ENCODE assay signal across 20 cellular contexts in genomic region chr2:204065571-204065970, GRCh38.
DNase-seq lines count a peak whose midpoint lies in the region; ATAC-seq, FAIRE-seq and TF ChIP-seq lines count a peak whose summit lies in the region.
"Had no signal": no experiment of that assay in that cellular context is flagged by ENCODE, and none has a peak within 500 bp of the region (broad histone marks: within the 10 kb centered on the region; RNA-seq: fewer than 3 reads in every experiment).

No MANE protein-coding gene starts in this region.

- H3K9ac ChIP-seq in astrocyte (ENCODE audit: low read length) (no peak overlapping the region), smooth muscle cell (ENCODE audit: low read depth) (no peak overlapping the region)

- H2AFZ ChIP-seq in astrocyte (ENCODE audit: low read depth, low read length) (no peak overlapping the region), smooth muscle cell (ENCODE audit: low read depth) (no peak overlapping the region)

- H3K27me3 Mint-ChIP-seq in astrocyte (ENCODE audit: low read depth, unreplicated experiment), result peaks cover 3% of the 10 kb centered on the region
- H3K27me3 Mint-ChIP-seq: CD4-positive, alpha-beta T cell had no signal

- H3K4me3 Mint-ChIP-seq in astrocyte (ENCODE audit: unreplicated experiment), result no peak overlapping the region
- H3K4me3 Mint-ChIP-seq: CD4-positive, alpha-beta T cell; IgD-negative memory B cell had no signal

- no peaks in the 10 kb centered on the region for H3F3A ChIP-seq in smooth muscle cell (ENCODE audit: low read depth)

- 46% methylated on average over 3 of the region's 3 CpGs for WGBS in smooth muscle cell (ENCODE audit: low lambda C conversion rate)

- no peak overlapping the region for H3K27ac Mint-ChIP-seq in astrocyte (ENCODE audit: unreplicated experiment)
- H3K27ac Mint-ChIP-seq: CD4-positive, alpha-beta T cell; IgD-negative memory B cell had no signal

- H3K27ac ChIP-seq in astrocyte (ENCODE audit: low read depth, low read length) (no peak overlapping the region), smooth muscle cell (ENCODE audit: low read depth) (no peak overlapping the region), tibial artery (no peak overlapping the region)

- TF ChIP-seq CTCF in astrocyte (IDR thresholded peaks at IDR 0.05; ENCODE audit: insufficient read depth, low read depth, low read length), result no peak
- no peak for TF ChIP-seq CTCF in smooth muscle cell (IDR thresholded peaks at IDR 0.05; ENCODE audit: borderline replicate concordance, insufficient read depth, poor library complexity, severe bottlenecking)
- no peak for TF ChIP-seq CTCF in tibial artery (IDR thresholded peaks at IDR 0.05)

- no peak overlapping the region for H3K4me3 ChIP-seq in astrocyte (ENCODE audit: insufficient read depth, low read depth, low read length)
- H3K4me3 ChIP-seq in smooth muscle cell, result no peak overlapping the region
- H3K4me3 ChIP-seq in tibial artery, result no peak overlapping the region
- H3K4me3 ChIP-seq: HAP-1 had no signal

- no peaks in the 10 kb centered on the region for H3K36me3 ChIP-seq in astrocyte (ENCODE audit: insufficient read depth, low read length)
- H3K36me3 ChIP-seq in smooth muscle cell (ENCODE audit: low read depth), result no peaks in the 10 kb centered on the region
- no peaks in the 10 kb centered on the region for H3K36me3 ChIP-seq in tibial artery
- H3K36me3 ChIP-seq: BE2C, HAP-1 had no signal

- H3K9me3 ChIP-seq in astrocyte (ENCODE audit: insufficient read depth, low read depth, low read length) (no peaks in the 10 kb centered on the region), smooth muscle cell (replicated peaks; ENCODE audit: low read depth) (no peaks in the 10 kb centered on the region), tibial artery (no peaks in the 10 kb centered on the region)
- H3K9me3 ChIP-seq: BE2C, Caco-2, HAP-1 had no signal

- ATAC-seq in HG03025 (IDR thresholded peaks at IDR 0.05; ENCODE audit: low FRiP score, unreplicated experiment) (no peak), HG03442 (IDR thresholded peaks at IDR 0.05; ENCODE audit: unreplicated experiment) (no peak)
- ATAC-seq: HepG2 had no signal

- peaks cover 2% of the 10 kb centered on the region for H3K9me3 Mint-ChIP-seq in astrocyte (ENCODE audit: unreplicated experiment)
- H3K9me3 Mint-ChIP-seq: CD4-positive, alpha-beta T cell had no signal

- H3K4me2 ChIP-seq in astrocyte (ENCODE audit: low read length), result no peak overlapping the region
- H3K4me2 ChIP-seq in smooth muscle cell, result peak overlapping the region; percentile 28

- DNase-seq in astrocyte (ENCODE audit: low read depth) (peak; percentile 90), kidney tubule cell (ENCODE audit: low spot score) (peak; percentile 81), smooth muscle cell (lab: John Stamatoyannopoulos, UW; ENCODE audit: unreplicated experiment) (no peak), tibial artery (no peak)
- DNase-seq: ACHN; BE2C; C1 segment of cervical spinal cord; Caco-2; CD4-positive, alpha-beta T cell; GDM1; KBM-7 had no signal

- H4K20me1 ChIP-seq in astrocyte (ENCODE audit: insufficient read depth, low read length), result no peaks in the 10 kb centered on the region
- H4K20me1 ChIP-seq in smooth muscle cell (ENCODE audit: low read depth), result no peaks in the 10 kb centered on the region

- H3K4me1 ChIP-seq in astrocyte (ENCODE audit: insufficient read depth, low read length) (no peaks in the 10 kb centered on the region), smooth muscle cell (ENCODE audit: low read depth) (peaks cover 2% of the 10 kb centered on the region), tibial artery (peaks cover 0 to 14% (median 0%) of the 10 kb centered on the region in 4 donors)

- intact Hi-C loops in tibial artery (cut with DNase I; ENCODE audit: low total_unique reads), result no loop called here

- FAIRE-seq in astrocyte (lab: Jason Lieb, UNC), result no peak
- FAIRE-seq: A204.1, D721Med, GM12892, GM18507, HepG2 had no signal

- H3K36me3 Mint-ChIP-seq in astrocyte (ENCODE audit: low read depth, unreplicated experiment), result no peaks in the 10 kb centered on the region
- H3K36me3 Mint-ChIP-seq: IgD-negative memory B cell had no signal

- H3K79me2 ChIP-seq in astrocyte (ENCODE audit: insufficient read depth, low read length), result no peaks in the 10 kb centered on the region
- H3K79me2 ChIP-seq in smooth muscle cell (ENCODE audit: low read depth), result no peaks in the 10 kb centered on the region

- peaks cover 4% of the 10 kb centered on the region for H3K4me1 Mint-ChIP-seq in astrocyte (ENCODE audit: low read depth, unreplicated experiment)
- H3K4me1 Mint-ChIP-seq: IgD-negative memory B cell had no signal

- H3K27me3 ChIP-seq in astrocyte (ENCODE audit: insufficient read depth, low read length) (peaks cover 4% of the 10 kb centered on the region), smooth muscle cell (ENCODE audit: low read depth) (peaks cover 11% of the 10 kb centered on the region), tibial artery (no peaks in the 10 kb centered on the region)
- H3K27me3 ChIP-seq: BE2C had no signal

Comparison
In these comparisons a context has a peak if more than half of its experiments do, and no peak if none do; other contexts are left out.
1. DNase-seq: peak in astrocyte (single experiment) and kidney tubule cell (single experiment); none in smooth muscle cell (single experiment) and tibial artery (0 of 2).